Comparison of ENCODE assay signal across 13 cellular contexts in genomic region chr12:58487280-58488141, GRCh38.
DNase-seq lines count a peak whose midpoint lies in the region; ATAC-seq and TF ChIP-seq lines count a peak whose summit lies in the region.
"Had no signal": no experiment of that assay in that cellular context is flagged by ENCODE, and none has a peak within 500 bp of the region (broad histone marks: within the 10 kb centered on the region; RNA-seq: fewer than 3 reads in every experiment).

No MANE protein-coding gene starts in this region.

- H3K27ac ChIP-seq in tibial artery = no peak overlapping the region
- H3K27ac ChIP-seq: colonic mucosa, upper lobe of right lung had no signal

- H3K9me3 ChIP-seq in skeletal muscle satellite cell (replicated peaks; ENCODE audit: low read length) (no peaks in the 10 kb centered on the region), tibial artery (no peaks in the 10 kb centered on the region)
- H3K9me3 ChIP-seq: colonic mucosa, upper lobe of right lung had no signal

- DNase-seq in NCI-H526 treated with DMSO at 0.1 percent for 48 hours (lab: John Stamatoyannopoulos, UW) (peak; percentile 69), fibroblast of gingiva (ENCODE audit: low read depth) (peak; percentile 76), posterior vena cava (ENCODE audit: low spot score) (no peak), tibial artery (no peak), NK-92 (lab: John Stamatoyannopoulos, UW; ENCODE audit: unreplicated experiment) (no peak)
- DNase-seq: activated CD4-positive, alpha-beta T cell treated with anti-CD3 and anti-CD28 coated beads, Interleukin-2, amount 10 ng/mL, durations not matched to agents 7 days and 5 days; colonic mucosa; DMS79; right cardiac atrium; SHP77 treated with DMSO at 0.1 percent for 48 hours; upper lobe of right lung had no signal

- H3K27me3 ChIP-seq in skeletal muscle satellite cell (ENCODE audit: control insufficient read depth, insufficient read depth, low read length) = no peaks in the 10 kb centered on the region
- H3K27me3 ChIP-seq in tibial artery = no peaks in the 10 kb centered on the region
- H3K27me3 ChIP-seq: colonic mucosa, upper lobe of right lung had no signal

- intact Hi-C loops in posterior vena cava (cut with DNase I) (no loop called here), tibial artery (cut with DNase I; ENCODE audit: low total_unique reads) (no loop called here)

- H3K9ac ChIP-seq in skeletal muscle satellite cell (ENCODE audit: low read depth, low read length) = peak overlapping the region; percentile 52

- ATAC-seq in GM18502 (IDR thresholded peaks at IDR 0.05; ENCODE audit: poor library complexity, unreplicated experiment) = peak; percentile 46
- ATAC-seq: right cardiac atrium, upper lobe of right lung had no signal

- peak overlapping the region; percentile 12 for H3K4me3 ChIP-seq in skeletal muscle satellite cell (ENCODE audit: low read length)
- no peak overlapping the region for H3K4me3 ChIP-seq in tibial artery
- H3K4me3 ChIP-seq: colonic mucosa, upper lobe of right lung had no signal

- peaks cover 40% of the 10 kb centered on the region for H3K4me1 ChIP-seq in skeletal muscle satellite cell (ENCODE audit: control insufficient read depth, insufficient read depth, low read length)
- no peaks in the 10 kb centered on the region for H3K4me1 ChIP-seq in tibial artery
- H3K4me1 ChIP-seq: colonic mucosa, upper lobe of right lung had no signal

- H3K4me2 ChIP-seq in skeletal muscle satellite cell (ENCODE audit: low read length) = peak overlapping the region; percentile 2

- H3K36me3 ChIP-seq in skeletal muscle satellite cell (ENCODE audit: insufficient read depth, low read length) = no peaks in the 10 kb centered on the region
- no peaks in the 10 kb centered on the region for H3K36me3 ChIP-seq in tibial artery
- H3K36me3 ChIP-seq: colonic mucosa, upper lobe of right lung had no signal

- no peak for TF ChIP-seq CTCF in tibial artery (IDR thresholded peaks at IDR 0.05)

Comparison
In these comparisons a context has a peak if more than half of its experiments do, and no peak if none do; other contexts are left out.
1. DNase-seq: peak in NCI-H526 treated with DMSO at 0.1 percent for 48 hours (single experiment) and fibroblast of gingiva (single experiment); none in posterior vena cava (single experiment), tibial artery (0 of 2) and NK-92 (single experiment).